Comparison of ENCODE assay signal across 8 cellular contexts in the genomic region with DNA sequence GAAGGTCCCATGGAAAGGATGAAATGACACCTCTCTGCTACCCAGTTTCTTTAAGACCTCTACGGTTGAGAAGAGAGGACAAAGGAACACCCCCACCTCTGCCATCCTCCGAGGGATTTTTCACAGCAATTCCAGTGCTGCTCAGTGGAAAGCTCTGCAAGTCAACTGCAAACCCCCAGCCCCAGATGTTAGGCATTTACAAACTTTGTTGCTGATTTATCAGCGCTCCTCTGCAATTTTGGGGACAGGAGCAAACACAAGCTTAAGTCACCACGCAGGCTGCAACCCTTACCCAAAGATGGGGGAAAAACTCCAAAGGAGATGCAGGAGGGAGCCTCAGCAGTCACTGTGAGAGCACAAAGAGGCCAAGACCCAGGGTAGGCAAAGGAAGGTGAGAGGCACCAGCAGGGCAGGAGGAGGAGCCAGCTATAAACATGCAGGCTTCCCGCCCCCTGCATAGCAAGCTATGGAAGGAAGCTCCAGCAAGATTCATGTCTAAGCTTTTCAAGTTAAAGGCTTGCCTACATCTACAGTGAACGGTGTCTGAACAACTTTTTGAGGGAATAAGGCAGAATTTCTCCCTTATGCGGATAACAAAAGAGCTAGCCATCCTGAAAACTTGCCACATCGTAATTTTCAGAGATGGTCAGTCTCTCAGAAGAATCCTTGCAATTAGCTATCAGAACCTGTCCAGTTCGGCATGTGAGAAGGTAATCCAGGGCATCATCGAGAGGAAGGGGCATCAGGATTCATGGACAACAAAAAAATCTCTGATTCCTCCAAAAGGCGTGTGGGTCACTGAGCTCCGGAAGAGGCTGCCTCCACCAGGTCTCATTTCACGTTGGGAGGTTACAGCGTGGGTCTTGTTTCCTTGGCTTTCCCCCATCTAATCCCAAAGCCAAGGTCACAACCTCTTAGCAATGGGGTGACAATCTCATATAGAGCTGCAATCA. TPM values are rescaled to one million over a fixed set of nuclear protein-coding genes. Genes with fewer than 3 reads are reported as not detected.
DNase-seq lines count a peak whose midpoint lies in the region; ATAC-seq and TF ChIP-seq lines count a peak whose summit lies in the region.

No MANE protein-coding gene starts in this region.

- H3K4me1 Mint-ChIP-seq in CD14-positive monocyte: peaks cover 74% of the 10 kb centered on the region
- H3K4me1 Mint-ChIP-seq in neural progenitor cell: peaks cover 71% of the 10 kb centered on the region

- peak overlapping the region; percentile 49 for H3K27ac ChIP-seq in neural progenitor cell

- H3K27ac Mint-ChIP-seq in CD14-positive monocyte (peak overlapping the region in 5 of 7 donors; percentile 41 to 79 (median 54)), neural progenitor cell (no peak overlapping the region)

- peaks cover 0 to 4% (median 0%) of the 10 kb centered on the region in 3 donors for H3K27me3 Mint-ChIP-seq in CD14-positive monocyte (ENCODE audit: low read depth in 3 of 3)
- H3K27me3 Mint-ChIP-seq in neural progenitor cell (ENCODE audit: insufficient read depth, low read depth): peaks cover 3% of the 10 kb centered on the region

- TF ChIP-seq CTCF in CD14-positive monocyte (IDR thresholded peaks at IDR 0.05) (no peak), choroid plexus epithelial cell (conservative IDR thresholded peaks at IDR 0.05; ENCODE audit: low read depth, low read length) (no peak), neural progenitor cell (IDR thresholded peaks at IDR 0.05) (no peak)

- H3K4me1 ChIP-seq in neural progenitor cell: peaks cover 62% of the 10 kb centered on the region

- H3K9ac ChIP-seq in neural progenitor cell: no peak overlapping the region

- no peak overlapping the region for H2AFZ ChIP-seq in neural progenitor cell (replicated peaks)

- H3K4me3 Mint-ChIP-seq in CD14-positive monocyte (peak overlapping the region; percentile 53 to 93), neural progenitor cell (peak overlapping the region; percentile 92)

- peaks cover 55% of the 10 kb centered on the region for H3F3A ChIP-seq in neural progenitor cell (ENCODE audit: low read depth)

- peaks cover 87% of the 10 kb centered on the region for H3K79me2 ChIP-seq in neural progenitor cell (ENCODE audit: low read depth)

- H3K9me3 ChIP-seq in neural progenitor cell (ENCODE audit: low read depth): no peaks in the 10 kb centered on the region

- peak overlapping the region; percentile 80 for H3K4me2 ChIP-seq in neural progenitor cell

- intact Hi-C loops in CD14-positive monocyte (cut with micrococcal nuclease): no loop called here

- H3K36me3 ChIP-seq in neural progenitor cell: no peaks in the 10 kb centered on the region

- H3K9me3 Mint-ChIP-seq in CD14-positive monocyte (no peaks in the 10 kb centered on the region), neural progenitor cell (no peaks in the 10 kb centered on the region)

- H3K27me3 ChIP-seq in neural progenitor cell: no peaks in the 10 kb centered on the region

- peaks cover 83% of the 10 kb centered on the region for H4K20me1 ChIP-seq in neural progenitor cell (ENCODE audit: low read depth)

- H3K36me3 Mint-ChIP-seq in CD14-positive monocyte (peaks cover 8 to 25% of the 10 kb centered on the region in 2 donors), neural progenitor cell (no peaks in the 10 kb centered on the region)

- no peak for DNase-seq in CD14-positive monocyte (ENCODE audit: low spot score)
- DNase-seq in NCI-H510A (lab: John Stamatoyannopoulos, UW): peak; percentile 49
- DNase-seq in choroid plexus epithelial cell (ENCODE audit: low read depth): peak; percentile 50
- peak; percentile 72 for DNase-seq in neural progenitor cell (ENCODE audit: low spot score)
- no peak for DNase-seq in dermis blood vessel endothelial cell

- H3K4me3 ChIP-seq in choroid plexus epithelial cell (ENCODE audit: low read depth, low read length) (peak overlapping the region; percentile 99), neural progenitor cell (peak overlapping the region; percentile 37)

- ATAC-seq in GM21423 (IDR thresholded peaks at IDR 0.05; ENCODE audit: unreplicated experiment) (no peak), HG02642 (IDR thresholded peaks at IDR 0.05; ENCODE audit: poor library complexity, unreplicated experiment) (no peak), HG03442 (IDR thresholded peaks at IDR 0.05; ENCODE audit: unreplicated experiment) (no peak)

RNA-seq across cellular contexts. Expression of a gene that starts 3.9 kb away (rescaled TPM):
- polyA plus RNA-seq in CD14-positive monocyte: 10 to 100 TPM; 59.1 to 70.2 TPM
- total RNA-seq in neural progenitor cell (ENCODE audit: low replicate concordance) (43.6 and 73.2 TPM in 2 replicates), dermis blood vessel endothelial cell (85.4 and 140 TPM in 2 replicates)

RNA-seq across cellular contexts. Expression of a gene that starts 24.1 kb away (rescaled TPM):
- polyA plus RNA-seq in CD14-positive monocyte: under 1 TPM in 1 of 2 donors, not detected in 1; 0.11 TPM
- total RNA-seq in neural progenitor cell (ENCODE audit: low replicate concordance) (0.12 and 0.37 TPM in 2 replicates), dermis blood vessel endothelial cell (2.7 and 4.4 TPM in 2 replicates)

Comparison
In these comparisons a context has a peak if more than half of its experiments do, and no peak if none do; other contexts are left out.
1. DNase-seq: peak in NCI-H510A (single experiment), choroid plexus epithelial cell (single experiment) and neural progenitor cell (single experiment); none in CD14-positive monocyte (single experiment) and dermis blood vessel endothelial cell (single experiment).